In genomic region chr19:48881741-48882657, GRCh38 we compare ENCODE assay signal across 1 cellular context.
TF ChIP-seq lines count a peak whose summit lies in the region.

No MANE protein-coding gene starts in this region.

TF ChIP-seq in K562, 482 proteins besides CTCF, POLR2A, EP300 and RAD21 (continued from another document and continues in another):
- TF ChIP-seq NFYB (IDR thresholded peaks at IDR 0.05; ENCODE audit: extremely low read depth, insufficient read length) (no peak), CBFA2T3 (IDR thresholded peaks at IDR 0.05) (no peak), SMC3 (conservative IDR thresholded peaks at IDR 0.05; ENCODE audit: insufficient read depth, low read depth, low read length) (no peak), RBBP5 (IDR thresholded peaks at IDR 0.05; ENCODE audit: borderline replicate concordance, insufficient read depth, low read length, poor library complexity, severe bottlenecking) (no peak), MBD2 (IDR thresholded peaks at IDR 0.05; ENCODE audit: borderline replicate concordance, low read depth) (no peak), DMBX1 (CRISPR knock-in tag; IDR thresholded peaks at IDR 0.05; ENCODE audit: borderline replicate concordance) (peak; percentile 99), EP400 (IDR thresholded peaks at IDR 0.05) (no peak), CSDE1 (IDR thresholded peaks at IDR 0.05) (no peak), TAL1 (IDR thresholded peaks at IDR 0.05) (no peak), ARID4B (CRISPR knock-in tag; IDR thresholded peaks at IDR 0.05) (no peak), ATF7 (IDR thresholded peaks at IDR 0.05) (no peak), ZBTB33 (CRISPR knock-in tag; IDR thresholded peaks at IDR 0.05) (peak; percentile 71; the same call in 1 of the 2 replicates), HSF4 (CRISPR knock-in tag; IDR thresholded peaks at IDR 0.05; ENCODE audit: borderline replicate concordance) (peak; percentile 95), ZNF140 (CRISPR knock-in tag; IDR thresholded peaks at IDR 0.05) (peak; percentile 80; the same call in 1 of the 2 replicates), SMARCE1 (IDR thresholded peaks at IDR 0.05) (no peak), POLR2G (IDR thresholded peaks at IDR 0.05; ENCODE audit: low read depth, low read length) (0 out of 2 replicates have a peak, but pooled peaks have one; percentile 23), JUND (IDR thresholded peaks at IDR 0.05; ENCODE audit: borderline replicate concordance, low read depth, low read length) (no peak), JUND (tag; IDR thresholded peaks at IDR 0.05; ENCODE audit: borderline replicate concordance, low read depth, low read length) (no peak; the same call in 2 of the 3 replicates), GTF2F1 (IDR thresholded peaks at IDR 0.05; ENCODE audit: low read depth, low read length) (no peak), BRF1 (IDR thresholded peaks at IDR 0.05; ENCODE audit: borderline replicate concordance, extremely low read depth, insufficient read length) (no peak), TCF7L2 (IDR thresholded peaks at IDR 0.05; ENCODE audit: low read depth, low read length) (no peak), NEUROD1 (IDR thresholded peaks at IDR 0.05; ENCODE audit: borderline replicate concordance, low read depth, low read length, partially characterized antibody) (no peak), ZNF395 (CRISPR knock-in tag; IDR thresholded peaks at IDR 0.05) (peak; percentile 93), ZNF589 (CRISPR knock-in tag; IDR thresholded peaks at IDR 0.05; ENCODE audit: low read depth) (peak; percentile 91), XRCC5 (IDR thresholded peaks at IDR 0.05; ENCODE audit: low read depth, low read length) (no peak), KAT8 (IDR thresholded peaks at IDR 0.05; ENCODE audit: low read depth) (no peak), HDAC8 (tag; IDR thresholded peaks at IDR 0.05) (peak; percentile 98), CBFB (CRISPR knock-in tag; IDR thresholded peaks at IDR 0.05) (no peak), ZNF609 (CRISPR knock-in tag; IDR thresholded peaks at IDR 0.05; ENCODE audit: borderline replicate concordance) (no peak), ZNF512 (tag; IDR thresholded peaks at IDR 0.05) (no peak), NFRKB (IDR thresholded peaks at IDR 0.05; ENCODE audit: low read depth) (no peak), SRSF9 (IDR thresholded peaks at IDR 0.05; ENCODE audit: borderline replicate concordance, low read depth, low read length) (no peak), MTA1 (IDR thresholded peaks at IDR 0.05; ENCODE audit: borderline replicate concordance) (no peak), ZNF695 (CRISPR knock-in tag; IDR thresholded peaks at IDR 0.05) (no peak), MTA3 (IDR thresholded peaks at IDR 0.05; ENCODE audit: borderline replicate concordance) (no peak), USF1 (CRISPR knock-in tag; IDR thresholded peaks at IDR 0.05) (no peak), IRF9 (tag; IDR thresholded peaks at IDR 0.05) (peak; percentile 94), MBD1 (CRISPR knock-in tag; IDR thresholded peaks at IDR 0.05) (peak; percentile 71; the same call in 1 of the 2 replicates), TCFL5 (CRISPR knock-in tag; conservative IDR thresholded peaks at IDR 0.05) (peak; percentile 68; the same call in 1 of the 2 replicates), NCOA2 (IDR thresholded peaks at IDR 0.05; ENCODE audit: partially characterized antibody in 2 of 2) (no peak), ZBTB1 (CRISPR knock-in tag; IDR thresholded peaks at IDR 0.05; ENCODE audit: borderline replicate concordance, low read depth) (no peak), ZNF274 (IDR thresholded peaks at IDR 0.05; ENCODE audit: borderline replicate concordance, low read depth, low read length) (no peak), HOMEZ (CRISPR knock-in tag; IDR thresholded peaks at IDR 0.05) (0 out of 2 replicates have a peak, but pooled peaks have one; percentile 49), MXI1 (IDR thresholded peaks at IDR 0.05; ENCODE audit: low read depth, low read length) (no peak)
